11 cellular contexts compared by ENCODE assay signal in the genomic region with DNA sequence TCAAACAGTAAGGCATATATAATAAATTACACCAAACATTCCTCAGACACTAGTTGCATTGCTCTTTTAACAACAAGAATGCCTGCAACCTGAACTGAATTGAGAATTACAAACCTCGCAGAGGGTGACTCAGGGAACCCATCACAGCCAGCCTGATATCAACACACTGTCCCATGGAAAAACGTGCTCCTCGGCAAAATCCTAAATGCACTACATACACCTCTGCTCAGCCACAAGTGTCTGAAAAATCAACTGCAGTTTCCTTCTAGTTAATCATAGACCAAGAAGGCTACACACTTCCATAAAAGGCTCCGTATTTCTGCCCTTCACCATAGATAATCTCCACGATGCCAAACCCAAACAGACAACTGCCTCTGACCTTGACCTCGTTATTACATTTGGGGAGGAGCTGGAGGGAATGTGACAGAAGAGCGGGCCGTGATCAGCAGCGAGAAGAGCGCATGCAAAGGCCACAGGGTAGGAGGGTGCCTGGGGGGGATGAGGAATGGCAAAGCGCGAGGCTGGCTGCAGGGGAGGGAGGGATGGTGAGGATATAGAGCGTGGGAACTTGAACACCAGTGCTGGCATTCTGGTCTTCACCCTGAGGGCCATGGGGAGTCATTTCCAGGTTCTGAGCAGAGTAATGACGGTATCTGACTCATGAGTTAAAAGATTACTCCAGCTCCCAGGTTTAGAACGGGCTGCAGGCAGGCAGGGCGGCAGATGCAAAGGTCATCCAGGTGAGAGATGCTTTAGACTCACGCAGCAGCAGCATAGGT.
DNase-seq lines count a peak whose midpoint lies in the region; ATAC-seq, FAIRE-seq and TF ChIP-seq lines count a peak whose summit lies in the region.
"Had no signal": no experiment of that assay in that cellular context is flagged by ENCODE, and none has a peak within 500 bp of the region (broad histone marks: within the 10 kb centered on the region; RNA-seq: fewer than 3 reads in every experiment).

No MANE protein-coding gene starts in this region.

- H4K20me1 ChIP-seq in endothelial cell of umbilical vein (replicated peaks; ENCODE audit: control insufficient read depth, extremely low read depth, insufficient read depth, low read length), result no peaks in the 10 kb centered on the region

- no peak overlapping the region for H3K9ac ChIP-seq in endothelial cell of umbilical vein (replicated peaks; ENCODE audit: extremely low read depth, insufficient read depth, low read length)

- TF ChIP-seq POLR2A in endothelial cell of umbilical vein (IDR thresholded peaks at IDR 0.05; ENCODE audit: low read depth, low read length) (no peak), spleen (IDR thresholded peaks at IDR 0.05) (no peak)

- dilution Hi-C loops in endothelial cell of umbilical vein (cut with MboI; ENCODE audit: extremely low pct_ligation_motif_present, low sequenced_read_pairs), result no loop called here

- no peaks in the 10 kb centered on the region for H3K27me3 ChIP-seq in endothelial cell of umbilical vein (ENCODE audit: control insufficient read depth in 2 of 2, insufficient read depth in 2 of 2, low read length in 2 of 2)
- no peaks in the 10 kb centered on the region for H3K27me3 ChIP-seq in spleen (replicated peaks in 1 of 7)

- H3K27ac Mint-ChIP-seq in nephron progenitor cell, result peak overlapping the region; percentile 81
- no peak overlapping the region for H3K27ac Mint-ChIP-seq in mesothelial cell of epicardium

- peaks cover 25% of the 10 kb centered on the region for H3K4me1 ChIP-seq in endothelial cell of umbilical vein (ENCODE audit: control insufficient read depth, extremely low read depth, insufficient read depth, low read length)
- H3K4me1 ChIP-seq in spleen, result peaks cover 0 to 98% (median 26%) of the 10 kb centered on the region in 6 donors

- ATAC-seq in HG02981 (IDR thresholded peaks at IDR 0.05; ENCODE audit: unreplicated experiment) (no peak), GM18520 (IDR thresholded peaks at IDR 0.05; ENCODE audit: unreplicated experiment) (no peak)

- H3K9me3 Mint-ChIP-seq in nephron progenitor cell, result no peaks in the 10 kb centered on the region
- no peaks in the 10 kb centered on the region for H3K9me3 Mint-ChIP-seq in mesothelial cell of epicardium

- H3K36me3 ChIP-seq in endothelial cell of umbilical vein (ENCODE audit: control insufficient read depth in 2 of 2, extremely low read depth in 1 of 2, insufficient read depth in 2 of 2, low read length in 2 of 2), result peaks cover 18 to 19% of the 10 kb centered on the region in 2 experiments
- peaks cover 2 to 82% (median 22%) of the 10 kb centered on the region in 6 donors for H3K36me3 ChIP-seq in spleen

- TF ChIP-seq CTCF in endothelial cell of umbilical vein (IDR thresholded peaks at IDR 0.05; ENCODE audit: extremely low read depth in 1 of 2, insufficient read depth in 1 of 2, low read depth in 1 of 2, low read length in 2 of 2) (no peak), nephron progenitor cell (IDR thresholded peaks at IDR 0.05) (no peak), spleen (IDR thresholded peaks at IDR 0.05 in 8 of 11, conservative IDR thresholded peaks at IDR 0.05 in 3 of 11) (no peak), mesothelial cell of epicardium (IDR thresholded peaks at IDR 0.05; ENCODE audit: unreplicated experiment) (no peak)

- peak overlapping the region; percentile 25 for H3K27ac ChIP-seq in endothelial cell of umbilical vein (ENCODE audit: insufficient read depth, low read depth, low read length)
- no peak overlapping the region for H3K27ac ChIP-seq in spleen

- POLR2A ChIA-PET in endothelial cell of umbilical vein (lab: Charles Lee), result no interaction called here

- DNase-seq in ELR (ENCODE audit: low read depth), result peak; percentile 90
- peak; percentile 88 for DNase-seq in RCC 7860 (ENCODE audit: low spot score)
- DNase-seq in endothelial cell of umbilical vein (ENCODE audit: low read depth, low spot score), result no peak
- DNase-seq in nephron progenitor cell, result no peak
- DNase-seq in spleen, result no peak
- DNase-seq in mesothelial cell of epicardium (ENCODE audit: low spot score in 2 of 2, unreplicated experiment in 2 of 2), result no peak
- DNase-seq: H7, right cardiac atrium had no signal

- H3K4me2 ChIP-seq in endothelial cell of umbilical vein (ENCODE audit: insufficient read depth, low read length), result no peak overlapping the region

- H3K4me3 Mint-ChIP-seq in nephron progenitor cell, result no peak overlapping the region
- H3K4me3 Mint-ChIP-seq in mesothelial cell of epicardium, result no peak overlapping the region

- no peak overlapping the region for H2AFZ ChIP-seq in endothelial cell of umbilical vein (ENCODE audit: low read depth, low read length)

- H3K27me3 Mint-ChIP-seq in nephron progenitor cell (ENCODE audit: low read depth, poor library complexity) (no peaks in the 10 kb centered on the region), mesothelial cell of epicardium (ENCODE audit: low read depth) (no peaks in the 10 kb centered on the region)

- FAIRE-seq in RCC 7860 (lab: Jason Lieb, UNC), result peak; percentile 91
- no peak for FAIRE-seq in endothelial cell of umbilical vein (lab: Jason Lieb, UNC)
- FAIRE-seq: TTC549 had no signal

- no peaks in the 10 kb centered on the region for H3K9me1 ChIP-seq in endothelial cell of umbilical vein (replicated peaks; ENCODE audit: control insufficient read depth, extremely low read depth, insufficient read depth, low read length)

- peaks cover 90% of the 10 kb centered on the region for H3K79me2 ChIP-seq in endothelial cell of umbilical vein (ENCODE audit: control insufficient read depth, insufficient read depth, low read length)

- CTCF ChIA-PET in endothelial cell of umbilical vein (lab: Charles Lee), result interaction anchor here (1.2 kb wide), 1 partner anchor 291 kb away, joined by 3 read pairs; no protein-coding TSS in a partner anchor

- no TSS peak for BruUV-seq in endothelial cell of umbilical vein (replicated peaks; lab: Mats Ljungman, UMichigan)

- H3K9me3 ChIP-seq in endothelial cell of umbilical vein (replicated peaks; ENCODE audit: control insufficient read depth, insufficient read depth, low read length) (no peaks in the 10 kb centered on the region), spleen (no peaks in the 10 kb centered on the region)

- H3K36me3 Mint-ChIP-seq in nephron progenitor cell (ENCODE audit: low read depth) (peaks cover 10% of the 10 kb centered on the region), mesothelial cell of epicardium (peaks cover 4% of the 10 kb centered on the region)

- intact Hi-C loops in endothelial cell of umbilical vein (cut with micrococcal nuclease), result no loop called here
- intact Hi-C loops in spleen (cut with DNase I; ENCODE audit: low total_unique reads), result no loop called here

- WGBS in spleen, 5 donors, result 81 to 90% (median 82%) methylated on average over 17 of the region's 17 CpGs

- H3K4me3 ChIP-seq in endothelial cell of umbilical vein (replicated peaks in 1 of 3; ENCODE audit: insufficient read depth in 1 of 3, low read depth in 1 of 3, low read length in 3 of 3) (no peak overlapping the region), spleen (no peak overlapping the region)

- H3K4me1 Mint-ChIP-seq in nephron progenitor cell, result peaks cover 33% of the 10 kb centered on the region
- H3K4me1 Mint-ChIP-seq in mesothelial cell of epicardium, result peaks cover 28% of the 10 kb centered on the region

TF ChIP-seq in endothelial cell of umbilical vein, 7 proteins besides CTCF, POLR2A, EP300 and RAD21:
- TF ChIP-seq POLR2AphosphoS5 (IDR thresholded peaks at IDR 0.05; ENCODE audit: insufficient read depth, low read depth, low read length), result no peak
- TF ChIP-seq JUN (IDR thresholded peaks at IDR 0.05; ENCODE audit: borderline replicate concordance, insufficient read depth, insufficient read length, low read depth), result no peak
- no peak for TF ChIP-seq GATA2 (IDR thresholded peaks at IDR 0.05; ENCODE audit: insufficient read depth, insufficient read length, low read depth, low read length)
- no peak for TF ChIP-seq FOS (IDR thresholded peaks at IDR 0.05; ENCODE audit: borderline replicate concordance, insufficient read depth, low read length)
- TF ChIP-seq EZH2 (IDR thresholded peaks at IDR 0.05; ENCODE audit: borderline replicate concordance, low read depth, low read length, severe bottlenecking), result no peak
- TF ChIP-seq, protein P1, sequence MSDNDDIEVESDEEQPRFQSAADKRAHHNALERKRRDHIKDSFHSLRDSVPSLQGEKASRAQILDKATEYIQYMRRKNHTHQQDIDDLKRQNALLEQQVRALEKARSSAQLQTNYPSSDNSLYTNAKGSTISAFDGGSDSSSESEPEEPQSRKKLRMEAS (IDR thresholded peaks at IDR 0.05; ENCODE audit: insufficient read depth, insufficient read length), result no peak
- no peak for TF ChIP-seq MYC (IDR thresholded peaks at IDR 0.05; ENCODE audit: low read depth, low read length)

Comparison
In these comparisons a context has a peak if more than half of its experiments do, and no peak if none do; other contexts are left out.
1. DNase-seq: peak in ELR (single experiment) and RCC 7860 (single experiment); none in endothelial cell of umbilical vein (single experiment), nephron progenitor cell (single experiment), spleen (single experiment) and mesothelial cell of epicardium (0 of 2).